Comparison of ENCODE assay signal across 22 cellular contexts in the genomic region with DNA sequence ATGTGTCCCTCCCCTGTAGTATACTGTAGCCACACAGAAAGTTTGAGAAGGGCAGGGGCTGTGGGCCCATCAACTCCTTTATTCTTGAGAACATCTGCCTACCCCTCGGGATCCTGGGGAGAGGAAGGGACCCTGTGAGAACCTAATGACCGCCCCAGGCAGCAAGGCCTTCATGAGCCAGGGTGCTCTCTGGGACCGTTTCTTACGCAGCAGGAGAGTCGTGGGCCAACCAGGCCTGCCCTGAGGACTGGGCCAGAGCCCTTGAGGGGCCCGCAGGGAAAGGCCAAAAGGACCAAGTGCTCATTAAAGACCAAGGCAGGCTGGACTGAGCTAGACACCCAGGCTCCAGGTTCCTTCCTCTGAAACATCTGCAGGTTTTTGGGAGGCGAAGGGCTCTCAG. TPM values are rescaled to one million over a fixed set of nuclear protein-coding genes. Genes with fewer than 3 reads are reported as not detected.
A peak's percentile ranks its signal among the peaks of the same experiment; 100 is the strongest.
DNase-seq lines count a peak whose midpoint lies in the region; ATAC-seq, FAIRE-seq and TF ChIP-seq lines count a peak whose summit lies in the region.
"Had no signal": no experiment of that assay in that cellular context is flagged by ENCODE, and none has a peak within 500 bp of the region (broad histone marks: within the 10 kb centered on the region; RNA-seq: fewer than 3 reads in every experiment).

No MANE protein-coding gene starts in this region.

- CTCF ChIA-PET in K562 (lab: Yijun Ruan, JAX; ENCODE audit: low intra/inter-chr PET ratio), result no interaction called here

- no peaks in the 10 kb centered on the region for H3K9me1 ChIP-seq in K562 (ENCODE audit: control insufficient read depth, insufficient read depth, low read length)

- H3K27ac ChIP-seq in K562 (ENCODE audit: extremely low read depth, low read depth, low read length), result no peak overlapping the region
- peak overlapping the region; percentile 90 for H3K27ac ChIP-seq in layer of hippocampus (ENCODE audit: low read depth, low read length)
- H3K27ac ChIP-seq: HL-60 had no signal

- H3K4me2 ChIP-seq in K562 (ENCODE audit: insufficient read depth, low read length), result no peak overlapping the region
- H3K4me2 ChIP-seq: GM23338 had no signal

- H3K4me1 Mint-ChIP-seq in T-helper 17 cell, result peaks cover 8% of the 10 kb centered on the region
- H3K4me1 Mint-ChIP-seq in stimulated activated effector memory CD8-positive, alpha-beta T cell treated with anti-CD3 and anti-CD28 coated beads, Interleukin-12 subunit alpha, Interleukin-12 subunit beta, amount 100 ng/mL, for 72 hours, result no peaks in the 10 kb centered on the region
- H3K4me1 Mint-ChIP-seq: CD4-positive, CD25-positive, alpha-beta regulatory T cell; CD8-positive, alpha-beta memory T cell; GM23338 had no signal

- BruUV-seq in K562 (replicated peaks; lab: Mats Ljungman, UMichigan), result no TSS peak

- H2AFZ ChIP-seq in K562 (ENCODE audit: low read depth, low read length), result peak overlapping the region; percentile 33; the same call in 1 of the 2 replicates
- H2AFZ ChIP-seq: GM23338 had no signal

- peak overlapping the region; percentile 3 for H3K27ac Mint-ChIP-seq in T-helper 17 cell
- peak overlapping the region; percentile 26 for H3K27ac Mint-ChIP-seq in stimulated activated effector memory CD8-positive, alpha-beta T cell treated with anti-CD3 and anti-CD28 coated beads, Interleukin-12 subunit alpha, Interleukin-12 subunit beta, amount 100 ng/mL, for 72 hours
- H3K27ac Mint-ChIP-seq: CD8-positive, alpha-beta memory T cell; GM23338 had no signal

- TF ChIP-seq CTCF in K562 (IDR thresholded peaks at IDR 0.05 in 2 of 3, conservative IDR thresholded peaks at IDR 0.05 in 1 of 3; ENCODE audit: insufficient read depth in 2 of 3, low read depth in 1 of 3, low read length in 3 of 3), result no peak

- H3K9me3 Mint-ChIP-seq in stimulated activated effector memory CD8-positive, alpha-beta T cell treated with anti-CD3 and anti-CD28 coated beads, Interleukin-12 subunit alpha, Interleukin-12 subunit beta, amount 100 ng/mL, for 72 hours, result no peaks in the 10 kb centered on the region
- H3K9me3 Mint-ChIP-seq: CD4-positive, CD25-positive, alpha-beta regulatory T cell; CD8-positive, alpha-beta memory T cell; GM23338 had no signal

- H3K27me3 ChIP-seq in K562 (ENCODE audit: control insufficient read depth in 2 of 2, insufficient read depth in 2 of 2, low read length in 2 of 2) (no peaks in the 10 kb centered on the region), layer of hippocampus (ENCODE audit: control insufficient read depth, insufficient read depth, low read length) (no peaks in the 10 kb centered on the region)
- H3K27me3 ChIP-seq: BE2C had no signal

- 74% methylated on average over 7 of the region's 7 CpGs for WGBS in K562 (ENCODE audit: insufficient coverage, low coverage, missing lambda C conversion rate)

- POLR2A ChIA-PET in K562 (lab: Yijun Ruan, JAX), result interaction anchor here (0.6 to 1.3 kb wide), 4 partner anchors 12 to 822 kb away, joined by 3 to 4 read pairs (median 3); no protein-coding TSS in a partner anchor

- no peak overlapping the region for H3K4me3 Mint-ChIP-seq in T-helper 17 cell
- no peak overlapping the region for H3K4me3 Mint-ChIP-seq in stimulated activated effector memory CD8-positive, alpha-beta T cell treated with anti-CD3 and anti-CD28 coated beads, Interleukin-12 subunit alpha, Interleukin-12 subunit beta, amount 100 ng/mL, for 72 hours
- H3K4me3 Mint-ChIP-seq: CD4-positive, CD25-positive, alpha-beta regulatory T cell; CD8-positive, alpha-beta memory T cell; GM23338 had no signal

- H3K79me2 ChIP-seq in K562 (ENCODE audit: control insufficient read depth, insufficient read depth, low read length), result no peaks in the 10 kb centered on the region

- H3K4me1 ChIP-seq in K562 (replicated peaks in 1 of 2; ENCODE audit: control insufficient read depth in 2 of 2, insufficient read depth in 2 of 2, low read length in 2 of 2), result peaks cover under 1 to 8% of the 10 kb centered on the region in 2 experiments; a peak in 4 of 5 replicates
- H3K4me1 ChIP-seq: BE2C had no signal

- no peak for TF ChIP-seq RAD21 in K562 (CRISPR knock-in tag; conservative IDR thresholded peaks at IDR 0.05 in 1 of 2, IDR thresholded peaks at IDR 0.05 in 1 of 2)

- in situ Hi-C loops in K562 (cut with MboI), result no loop called here

- ATAC-seq in T-helper 17 cell (no peak), K562 (no peak; the same call in 2 of the 3 replicates), HG03469 (IDR thresholded peaks at IDR 0.05; ENCODE audit: unreplicated experiment) (no peak)
- ATAC-seq in stimulated activated effector memory CD8-positive, alpha-beta T cell treated with anti-CD3 and anti-CD28 coated beads, Interleukin-12 subunit alpha, Interleukin-12 subunit beta, amount 100 ng/mL, for 72 hours, result no peak

- H3K9ac ChIP-seq in K562 (ENCODE audit: insufficient read depth in 1 of 2, low read depth in 2 of 2, low read length in 2 of 2), result 0 out of 4 replicates have a peak overlapping the region, but pooled peaks of 1 of the 2 experiments have one; percentile 27

- no peaks in the 10 kb centered on the region for H3K9me3 ChIP-seq in T-helper 17 cell (ENCODE audit: control insufficient read depth, low read length, poor library complexity, severe bottlenecking)
- H3K9me3 ChIP-seq in K562 (replicated peaks; ENCODE audit: control insufficient read depth, insufficient read depth, low read depth, low read length), result no peaks in the 10 kb centered on the region
- H3K9me3 ChIP-seq: BE2C had no signal

- TF ChIP-seq EP300 in K562 (IDR thresholded peaks at IDR 0.05; ENCODE audit: low read length), result no peak

- no peaks in the 10 kb centered on the region for H4K20me1 ChIP-seq in K562 (replicated peaks; ENCODE audit: control insufficient read depth, insufficient read depth, low read length)

- intact Hi-C loops in K562 (cut with micrococcal nuclease), result no loop called here

- no peak for TF ChIP-seq POLR2A in K562 (conservative IDR thresholded peaks at IDR 0.05)

- no peaks in the 10 kb centered on the region for H3K36me3 ChIP-seq in K562 (ENCODE audit: control insufficient read depth, insufficient read depth, low read length)
- H3K36me3 ChIP-seq: BE2C had no signal

- peaks cover 9% of the 10 kb centered on the region for H3K36me3 Mint-ChIP-seq in T-helper 17 cell (ENCODE audit: low read depth)
- H3K36me3 Mint-ChIP-seq in stimulated activated effector memory CD8-positive, alpha-beta T cell treated with anti-CD3 and anti-CD28 coated beads, Interleukin-12 subunit alpha, Interleukin-12 subunit beta, amount 100 ng/mL, for 72 hours, result peaks cover 5% of the 10 kb centered on the region
- H3K36me3 Mint-ChIP-seq: CD4-positive, CD25-positive, alpha-beta regulatory T cell; CD8-positive, alpha-beta memory T cell had no signal

- FAIRE-seq in K562 (lab: Jason Lieb, UNC), result no peak
- FAIRE-seq: A204.1, G401.6, GM18507, H54 had no signal

- no peak overlapping the region for H3K4me3 ChIP-seq in K562
- H3K4me3 ChIP-seq: GM23338 had no signal

- DNase-seq in T-helper 17 cell (no peak), K562 (ENCODE audit: extremely low read depth in 1 of 4, low spot score in 3 of 4) (no peak), NCI-H1436 treated with DMSO at 0.1 percent for 48 hours (lab: John Stamatoyannopoulos, UW) (no peak), NCI-H2171 treated with DMSO at 0.1 percent for 48 hours (lab: John Stamatoyannopoulos, UW) (no peak)
- no peak for DNase-seq in stimulated activated effector memory CD8-positive, alpha-beta T cell treated with anti-CD3 and anti-CD28 coated beads, Interleukin-12 subunit alpha, Interleukin-12 subunit beta, amount 100 ng/mL, for 72 hours (ENCODE audit: low spot score in 2 of 2)
- DNase-seq: ACHN; BE2C; CD4-positive, CD25-positive, alpha-beta regulatory T cell; CD8-positive, alpha-beta memory T cell; COR-L47; DMS 273 treated with DMSO at 0.1 percent for 48 hours; HCEC 1CT; IMR-90 had no signal

- H3K27me3 Mint-ChIP-seq in T-helper 17 cell, result peaks cover 5% of the 10 kb centered on the region
- H3K27me3 Mint-ChIP-seq: CD4-positive, CD25-positive, alpha-beta regulatory T cell had no signal

RNA-seq across cellular contexts. Expression of a gene that starts 5.2 kb away (rescaled TPM):
- total RNA-seq in T-helper 17 cell, result 1 to 10 TPM in 1 of 2 donors, under 1 TPM in 1; 0.52 to 1.7 TPM
- 4.3 and 4.4 TPM in 2 replicates for total RNA-seq in K562 (2011; cell fraction: chromatin; rRNA removed; ENCODE audit: low replicate concordance)
- 0.83 and 2.8 TPM in 2 replicates for total RNA-seq in K562 (2011; cell fraction: nucleolus; rRNA removed)
- total RNA-seq in K562 (2011; cell fraction: nucleoplasm; rRNA removed), result 4.0 and 6.9 TPM in 2 replicates
- total RNA-seq in K562 (2014; rRNA removed), result 0.14 and 0.16 TPM in 2 replicates
- 0.07 and 0.13 TPM in 2 replicates for total RNA-seq in K562 (2014; rRNA removed; fragmentation: Illumina TruSeq; extraction: Trizol)
- total RNA-seq in K562 (2015; rRNA removed; fragmentation: Illumina TruSeq; extraction: Trizol), result 0.11 and 0.15 TPM in 2 replicates
- 0.20 and 0.31 TPM in 2 replicates for total RNA-seq in K562 (2021)
- 0.24 and 0.88 TPM in 2 replicates for polyA plus RNA-seq in K562 (2011; rRNA removed)
- 0.07 and 0.09 TPM in 2 replicates for polyA plus RNA-seq in K562 (2011; cell fraction: cytosol; rRNA removed)
- polyA plus RNA-seq in K562 (2011; cell fraction: nucleus; rRNA removed), result 2.7 and 3.1 TPM in 2 replicates
- 0.10 and 0.62 TPM in 2 replicates for polyA plus RNA-seq in K562 (2012)
- 0.15 TPM in 1 of 2 replicates, not detected in the other for polyA plus RNA-seq in K562 (2014; fragmentation: Illumina TruSeq; extraction: Trizol)
- polyA plus RNA-seq in K562 (2014; fragmentation: Nextera tagmentation; extraction: Ambion mirVana), result not detected
- 0.21 and 0.57 TPM in 2 replicates for polyA plus RNA-seq in K562 (2014; rRNA removed)
- 0.53 and 1.7 TPM in 2 replicates for polyA minus RNA-seq in K562 (2011; rRNA and poly(A)+ RNA removed)
- not detected in 2 replicates for polyA minus RNA-seq in K562 (2011; cell fraction: cytosol; rRNA and poly(A)+ RNA removed)
- 0.54 and 1.1 TPM in 2 replicates for polyA minus RNA-seq in K562 (2011; cell fraction: nucleus; rRNA and poly(A)+ RNA removed)
- total RNA-seq: HT1080 had no signal
- polyA plus RNA-seq: CD4-positive, CD25-positive, alpha-beta regulatory T cell; CD8-positive, alpha-beta memory T cell; GM23338 had no signal

RNA-seq across cellular contexts. Expression of a gene that starts 26.7 kb away (rescaled TPM):
- total RNA-seq in T-helper 17 cell (10 to 100 TPM; 13.6 to 15.5 TPM), K562 (2014; rRNA removed) (10.9 and 11.0 TPM in 2 replicates), K562 (2014; rRNA removed; fragmentation: Illumina TruSeq; extraction: Trizol) (22.0 and 22.2 TPM in 2 replicates), K562 (2015; rRNA removed; fragmentation: Illumina TruSeq; extraction: Trizol) (17.0 and 20.4 TPM in 2 replicates), K562 (2021) (15.3 and 17.6 TPM in 2 replicates)
- total RNA-seq in K562 (2011; cell fraction: chromatin; rRNA removed; ENCODE audit: low replicate concordance), result 11.7 and 21.0 TPM in 2 replicates
- 5.9 and 7.8 TPM in 2 replicates for total RNA-seq in K562 (2011; cell fraction: nucleolus; rRNA removed)
- 4.5 and 10.5 TPM in 2 replicates for total RNA-seq in K562 (2011; cell fraction: nucleoplasm; rRNA removed)
- polyA plus RNA-seq in K562 (2011; rRNA removed) (24.9 and 26.8 TPM in 2 replicates), K562 (2014; fragmentation: Illumina TruSeq; extraction: Trizol) (20.3 and 20.6 TPM in 2 replicates), K562 (2014; fragmentation: Nextera tagmentation; extraction: Ambion mirVana) (10 to 100 TPM; 24.4 to 31.4 TPM), K562 (2014; rRNA removed) (16.1 and 16.5 TPM in 2 replicates)
- polyA plus RNA-seq in K562 (2011; cell fraction: cytosol; rRNA removed), result 21.6 and 30.1 TPM in 2 replicates
- polyA plus RNA-seq in K562 (2011; cell fraction: nucleus; rRNA removed), result 10.3 and 16.7 TPM in 2 replicates
- polyA plus RNA-seq in K562 (2012), result 15.7 and 22.2 TPM in 2 replicates
- 24.1 and 36.9 TPM in 2 replicates for polyA minus RNA-seq in K562 (2011; rRNA and poly(A)+ RNA removed)
- polyA minus RNA-seq in K562 (2011; cell fraction: cytosol; rRNA and poly(A)+ RNA removed), result 6.4 and 8.9 TPM in 2 replicates
- polyA minus RNA-seq in K562 (2011; cell fraction: nucleus; rRNA and poly(A)+ RNA removed), result 6.7 and 9.0 TPM in 2 replicates

RNA-seq across cellular contexts. Expression of a gene that starts 56.5 kb away (rescaled TPM):
- total RNA-seq in T-helper 17 cell, result 10 to 100 TPM in 1 of 2 donors, 1 to 10 TPM in 1; 9.9 to 11.6 TPM
- total RNA-seq in K562 (2011; cell fraction: chromatin; rRNA removed; ENCODE audit: low replicate concordance), result 96.6 and 129 TPM in 2 replicates
- total RNA-seq in K562 (2011; cell fraction: nucleolus; rRNA removed), result 68.4 and 71.2 TPM in 2 replicates
- 92.8 and 140 TPM in 2 replicates for total RNA-seq in K562 (2011; cell fraction: nucleoplasm; rRNA removed)
- 5.5 and 6.2 TPM in 2 replicates for total RNA-seq in K562 (2014; rRNA removed)
- total RNA-seq in K562 (2014; rRNA removed; fragmentation: Illumina TruSeq; extraction: Trizol), result 3.4 and 4.1 TPM in 2 replicates
- total RNA-seq in K562 (2015; rRNA removed; fragmentation: Illumina TruSeq; extraction: Trizol), result 3.2 and 3.4 TPM in 2 replicates
- 6.1 and 9.4 TPM in 2 replicates for total RNA-seq in K562 (2021)
- polyA plus RNA-seq in K562 (2011; rRNA removed), result 10.0 and 18.3 TPM in 2 replicates
- polyA plus RNA-seq in K562 (2011; cell fraction: cytosol; rRNA removed), result 4.0 and 5.7 TPM in 2 replicates
- polyA plus RNA-seq in K562 (2011; cell fraction: nucleus; rRNA removed), result 87.5 and 104 TPM in 2 replicates
- polyA plus RNA-seq in K562 (2012), result 4.0 and 8.9 TPM in 2 replicates
- polyA plus RNA-seq in K562 (2014; fragmentation: Illumina TruSeq; extraction: Trizol), result 4.1 and 4.4 TPM in 2 replicates
- 1 to 10 TPM in 1 of 2 experiments, under 1 TPM in 1; 0.77 to 1.1 TPM for polyA plus RNA-seq in K562 (2014; fragmentation: Nextera tagmentation; extraction: Ambion mirVana)
- polyA plus RNA-seq in K562 (2014; rRNA removed), result 7.7 and 7.9 TPM in 2 replicates
- 13.1 and 17.4 TPM in 2 replicates for polyA minus RNA-seq in K562 (2011; rRNA and poly(A)+ RNA removed)
- polyA minus RNA-seq in K562 (2011; cell fraction: cytosol; rRNA and poly(A)+ RNA removed), result 2.8 and 3.2 TPM in 2 replicates
- 28.9 and 38.0 TPM in 2 replicates for polyA minus RNA-seq in K562 (2011; cell fraction: nucleus; rRNA and poly(A)+ RNA removed)
- total RNA-seq: HT1080 had no signal
